Comparison of ENCODE assay signal across 1 cellular context in the genomic region with DNA sequence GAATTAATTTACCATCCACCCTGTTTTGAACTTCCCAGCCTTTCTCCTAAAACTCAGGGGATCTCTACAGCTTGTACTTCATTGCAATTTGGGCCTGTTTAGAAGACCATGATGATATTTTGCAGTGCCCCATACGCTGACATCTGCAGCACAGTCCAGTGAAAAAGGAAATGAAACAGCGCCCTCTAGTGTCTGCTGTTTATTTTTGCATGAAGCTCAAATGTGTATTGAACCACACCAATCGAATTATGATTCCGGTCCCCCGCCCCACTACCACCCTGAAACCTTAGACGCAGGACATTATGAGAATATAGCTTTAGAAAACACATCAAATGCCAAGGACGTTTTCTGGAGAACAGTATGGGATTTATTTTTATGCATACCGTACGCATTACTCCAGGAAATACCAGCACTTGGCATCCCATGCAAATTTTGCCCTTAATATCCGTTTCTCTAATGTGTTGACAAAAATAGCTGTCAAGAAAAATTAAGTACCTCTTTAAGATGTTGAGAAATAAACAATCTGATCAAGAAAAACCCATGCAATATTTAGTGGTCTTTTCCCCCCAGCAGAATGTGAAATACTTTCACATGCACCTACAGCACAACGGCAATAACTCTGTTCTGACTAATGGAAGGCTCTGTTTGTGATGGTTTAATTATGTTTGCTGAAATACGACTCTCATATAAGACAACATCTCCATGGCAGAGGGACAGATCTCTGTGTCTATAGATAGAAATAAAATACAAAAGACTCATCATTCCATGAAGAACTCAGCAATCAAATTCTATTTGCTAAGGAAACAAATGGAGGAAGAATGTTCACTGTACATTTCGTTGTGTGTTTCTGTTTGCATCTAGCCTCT.
TF ChIP-seq lines count a peak whose summit lies in the region.

No MANE protein-coding gene starts in this region.

TF ChIP-seq in GM12878, 131 proteins besides CTCF, POLR2A, EP300 and RAD21 (continued from another document):
- TF ChIP-seq MTA2 (IDR thresholded peaks at IDR 0.05; ENCODE audit: low read depth) (no peak), TCF7 (IDR thresholded peaks at IDR 0.05; ENCODE audit: borderline replicate concordance) (no peak), STAT1 (conservative IDR thresholded peaks at IDR 0.05) (no peak), ZNF217 (IDR thresholded peaks at IDR 0.05) (no peak), MYB (IDR thresholded peaks at IDR 0.05; ENCODE audit: borderline replicate concordance, low read depth, low read length) (no peak), CBX5 (IDR thresholded peaks at IDR 0.05; ENCODE audit: low read depth) (no peak), ZSCAN29 (IDR thresholded peaks at IDR 0.05) (no peak), SMAD5 (IDR thresholded peaks at IDR 0.05; ENCODE audit: low read depth) (no peak), SPI1 (IDR thresholded peaks at IDR 0.05; ENCODE audit: borderline replicate concordance, insufficient read depth, low read depth, low read length) (no peak), SREBF1 (IDR thresholded peaks at IDR 0.05; ENCODE audit: low read length) (no peak), EED (IDR thresholded peaks at IDR 0.05; ENCODE audit: low read depth) (no peak), SMC3 (IDR thresholded peaks at IDR 0.05; ENCODE audit: borderline replicate concordance, low read length) (peak; percentile 76; the same call in 1 of the 2 replicates), SUZ12 (IDR thresholded peaks at IDR 0.05; ENCODE audit: unreplicated experiment) (no peak), NR2F1 (conservative IDR thresholded peaks at IDR 0.05) (no peak), SP1 (IDR thresholded peaks at IDR 0.05; ENCODE audit: low read depth, low read length) (no peak), EZH2 (IDR thresholded peaks at IDR 0.05; ENCODE audit: borderline replicate concordance, control insufficient read depth, low read depth, low read length) (0 out of 2 replicates have a peak, but pooled peaks have one; percentile 9), GATAD2B (conservative IDR thresholded peaks at IDR 0.05; ENCODE audit: low read depth) (no peak), HDAC6 (IDR thresholded peaks at IDR 0.05; ENCODE audit: unreplicated experiment) (no peak), CREM (IDR thresholded peaks at IDR 0.05; ENCODE audit: low read depth) (no peak), RAD51 (IDR thresholded peaks at IDR 0.05) (no peak), CHD1 (IDR thresholded peaks at IDR 0.05; ENCODE audit: low read depth, low read length) (no peak), YY1 (IDR thresholded peaks at IDR 0.05; ENCODE audit: low read depth, low read length) (0 out of 2 replicates have a peak, but pooled peaks have one; percentile 39), IRF4 (IDR thresholded peaks at IDR 0.05; ENCODE audit: low read depth, low read length) (0 out of 2 replicates have a peak, but pooled peaks have one; percentile 23), NRF1 (conservative IDR thresholded peaks at IDR 0.05; ENCODE audit: low read depth, low read length) (no peak), BCL11A (IDR thresholded peaks at IDR 0.05; ENCODE audit: low read depth, low read length) (no peak), RELA (IDR thresholded peaks at IDR 0.05; ENCODE audit: borderline replicate concordance, partially characterized antibody) (no peak), ATF7 (IDR thresholded peaks at IDR 0.05; ENCODE audit: low read depth) (no peak)
- TF ChIP-seq, protein P1, sequence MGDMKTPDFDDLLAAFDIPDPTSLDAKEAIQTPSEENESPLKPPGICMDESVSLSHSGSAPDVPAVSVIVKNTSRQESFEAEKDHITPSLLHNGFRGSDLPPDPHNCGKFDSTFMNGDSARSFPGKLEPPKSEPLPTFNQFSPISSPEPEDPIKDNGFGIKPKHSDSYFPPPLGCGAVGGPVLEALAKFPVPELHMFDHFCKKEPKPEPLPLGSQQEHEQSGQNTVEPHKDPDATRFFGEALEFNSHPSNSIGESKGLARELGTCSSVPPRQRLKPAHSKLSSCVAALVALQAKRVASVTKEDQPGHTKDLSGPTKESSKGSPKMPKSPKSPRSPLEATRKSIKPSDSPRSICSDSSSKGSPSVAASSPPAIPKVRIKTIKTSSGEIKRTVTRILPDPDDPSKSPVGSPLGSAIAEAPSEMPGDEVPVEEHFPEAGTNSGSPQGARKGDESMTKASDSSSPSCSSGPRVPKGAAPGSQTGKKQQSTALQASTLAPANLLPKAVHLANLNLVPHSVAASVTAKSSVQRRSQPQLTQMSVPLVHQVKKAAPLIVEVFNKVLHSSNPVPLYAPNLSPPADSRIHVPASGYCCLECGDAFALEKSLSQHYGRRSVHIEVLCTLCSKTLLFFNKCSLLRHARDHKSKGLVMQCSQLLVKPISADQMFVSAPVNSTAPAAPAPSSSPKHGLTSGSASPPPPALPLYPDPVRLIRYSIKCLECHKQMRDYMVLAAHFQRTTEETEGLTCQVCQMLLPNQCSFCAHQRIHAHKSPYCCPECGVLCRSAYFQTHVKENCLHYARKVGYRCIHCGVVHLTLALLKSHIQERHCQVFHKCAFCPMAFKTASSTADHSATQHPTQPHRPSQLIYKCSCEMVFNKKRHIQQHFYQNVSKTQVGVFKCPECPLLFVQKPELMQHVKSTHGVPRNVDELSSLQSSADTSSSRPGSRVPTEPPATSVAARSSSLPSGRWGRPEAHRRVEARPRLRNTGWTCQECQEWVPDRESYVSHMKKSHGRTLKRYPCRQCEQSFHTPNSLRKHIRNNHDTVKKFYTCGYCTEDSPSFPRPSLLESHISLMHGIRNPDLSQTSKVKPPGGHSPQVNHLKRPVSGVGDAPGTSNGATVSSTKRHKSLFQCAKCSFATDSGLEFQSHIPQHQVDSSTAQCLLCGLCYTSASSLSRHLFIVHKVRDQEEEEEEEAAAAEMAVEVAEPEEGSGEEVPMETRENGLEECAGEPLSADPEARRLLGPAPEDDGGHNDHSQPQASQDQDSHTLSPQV (IDR thresholded peaks at IDR 0.05): 0 out of 2 replicates have a peak, but pooled peaks have one; percentile 20
- TF ChIP-seq, protein P2, sequence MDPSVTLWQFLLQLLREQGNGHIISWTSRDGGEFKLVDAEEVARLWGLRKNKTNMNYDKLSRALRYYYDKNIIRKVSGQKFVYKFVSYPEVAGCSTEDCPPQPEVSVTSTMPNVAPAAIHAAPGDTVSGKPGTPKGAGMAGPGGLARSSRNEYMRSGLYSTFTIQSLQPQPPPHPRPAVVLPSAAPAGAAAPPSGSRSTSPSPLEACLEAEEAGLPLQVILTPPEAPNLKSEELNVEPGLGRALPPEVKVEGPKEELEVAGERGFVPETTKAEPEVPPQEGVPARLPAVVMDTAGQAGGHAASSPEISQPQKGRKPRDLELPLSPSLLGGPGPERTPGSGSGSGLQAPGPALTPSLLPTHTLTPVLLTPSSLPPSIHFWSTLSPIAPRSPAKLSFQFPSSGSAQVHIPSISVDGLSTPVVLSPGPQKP (IDR thresholded peaks at IDR 0.05; ENCODE audit: low read depth, low read length): no peak
- TF ChIP-seq, protein P3, sequence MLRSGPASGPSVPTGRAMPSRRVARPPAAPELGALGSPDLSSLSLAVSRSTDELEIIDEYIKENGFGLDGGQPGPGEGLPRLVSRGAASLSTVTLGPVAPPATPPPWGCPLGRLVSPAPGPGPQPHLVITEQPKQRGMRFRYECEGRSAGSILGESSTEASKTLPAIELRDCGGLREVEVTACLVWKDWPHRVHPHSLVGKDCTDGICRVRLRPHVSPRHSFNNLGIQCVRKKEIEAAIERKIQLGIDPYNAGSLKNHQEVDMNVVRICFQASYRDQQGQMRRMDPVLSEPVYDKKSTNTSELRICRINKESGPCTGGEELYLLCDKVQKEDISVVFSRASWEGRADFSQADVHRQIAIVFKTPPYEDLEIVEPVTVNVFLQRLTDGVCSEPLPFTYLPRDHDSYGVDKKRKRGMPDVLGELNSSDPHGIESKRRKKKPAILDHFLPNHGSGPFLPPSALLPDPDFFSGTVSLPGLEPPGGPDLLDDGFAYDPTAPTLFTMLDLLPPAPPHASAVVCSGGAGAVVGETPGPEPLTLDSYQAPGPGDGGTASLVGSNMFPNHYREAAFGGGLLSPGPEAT (IDR thresholded peaks at IDR 0.05; ENCODE audit: low read depth): no peak
- TF ChIP-seq, protein P4, sequence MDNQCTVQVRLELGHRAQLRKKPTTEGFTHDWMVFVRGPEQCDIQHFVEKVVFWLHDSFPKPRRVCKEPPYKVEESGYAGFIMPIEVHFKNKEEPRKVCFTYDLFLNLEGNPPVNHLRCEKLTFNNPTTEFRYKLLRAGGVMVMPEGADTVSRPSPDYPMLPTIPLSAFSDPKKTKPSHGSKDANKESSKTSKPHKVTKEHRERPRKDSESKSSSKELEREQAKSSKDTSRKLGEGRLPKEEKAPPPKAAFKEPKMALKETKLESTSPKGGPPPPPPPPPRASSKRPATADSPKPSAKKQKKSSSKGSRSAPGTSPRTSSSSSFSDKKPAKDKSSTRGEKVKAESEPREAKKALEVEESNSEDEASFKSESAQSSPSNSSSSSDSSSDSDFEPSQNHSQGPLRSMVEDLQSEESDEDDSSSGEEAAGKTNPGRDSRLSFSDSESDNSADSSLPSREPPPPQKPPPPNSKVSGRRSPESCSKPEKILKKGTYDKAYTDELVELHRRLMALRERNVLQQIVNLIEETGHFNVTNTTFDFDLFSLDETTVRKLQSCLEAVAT (IDR thresholded peaks at IDR 0.05): no peak
- TF ChIP-seq, protein P5, sequence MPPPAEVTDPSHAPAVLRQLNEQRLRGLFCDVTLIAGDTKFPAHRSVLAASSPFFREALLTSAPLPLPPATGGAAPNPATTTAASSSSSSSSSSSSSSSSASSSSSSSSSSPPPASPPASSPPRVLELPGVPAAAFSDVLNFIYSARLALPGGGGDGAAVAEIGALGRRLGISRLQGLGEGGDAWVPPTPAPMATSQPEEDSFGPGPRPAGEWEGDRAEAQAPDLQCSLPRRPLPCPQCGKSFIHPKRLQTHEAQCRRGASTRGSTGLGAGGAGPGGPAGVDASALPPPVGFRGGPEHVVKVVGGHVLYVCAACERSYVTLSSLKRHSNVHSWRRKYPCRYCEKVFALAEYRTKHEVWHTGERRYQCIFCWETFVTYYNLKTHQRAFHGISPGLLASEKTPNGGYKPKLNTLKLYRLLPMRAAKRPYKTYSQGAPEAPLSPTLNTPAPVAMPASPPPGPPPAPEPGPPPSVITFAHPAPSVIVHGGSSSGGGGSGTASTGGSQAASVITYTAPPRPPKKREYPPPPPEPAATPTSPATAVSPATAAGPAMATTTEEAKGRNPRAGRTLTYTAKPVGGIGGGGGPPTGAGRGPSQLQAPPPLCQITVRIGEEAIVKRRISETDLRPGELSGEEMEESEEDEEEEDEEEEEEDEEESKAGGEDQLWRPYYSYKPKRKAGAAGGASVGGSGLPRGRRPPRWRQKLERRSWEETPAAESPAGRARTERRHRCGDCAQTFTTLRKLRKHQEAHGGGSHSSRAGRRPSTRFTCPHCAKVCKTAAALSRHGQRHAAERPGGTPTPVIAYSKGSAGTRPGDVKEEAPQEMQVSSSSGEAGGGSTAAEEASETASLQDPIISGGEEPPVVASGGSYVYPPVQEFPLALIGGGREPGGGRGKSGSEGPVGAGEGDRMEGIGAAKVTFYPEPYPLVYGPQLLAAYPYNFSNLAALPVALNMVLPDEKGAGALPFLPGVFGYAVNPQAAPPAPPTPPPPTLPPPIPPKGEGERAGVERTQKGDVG (CRISPR knock-in tag; IDR thresholded peaks at IDR 0.05): no peak
- TF ChIP-seq, protein P6, sequence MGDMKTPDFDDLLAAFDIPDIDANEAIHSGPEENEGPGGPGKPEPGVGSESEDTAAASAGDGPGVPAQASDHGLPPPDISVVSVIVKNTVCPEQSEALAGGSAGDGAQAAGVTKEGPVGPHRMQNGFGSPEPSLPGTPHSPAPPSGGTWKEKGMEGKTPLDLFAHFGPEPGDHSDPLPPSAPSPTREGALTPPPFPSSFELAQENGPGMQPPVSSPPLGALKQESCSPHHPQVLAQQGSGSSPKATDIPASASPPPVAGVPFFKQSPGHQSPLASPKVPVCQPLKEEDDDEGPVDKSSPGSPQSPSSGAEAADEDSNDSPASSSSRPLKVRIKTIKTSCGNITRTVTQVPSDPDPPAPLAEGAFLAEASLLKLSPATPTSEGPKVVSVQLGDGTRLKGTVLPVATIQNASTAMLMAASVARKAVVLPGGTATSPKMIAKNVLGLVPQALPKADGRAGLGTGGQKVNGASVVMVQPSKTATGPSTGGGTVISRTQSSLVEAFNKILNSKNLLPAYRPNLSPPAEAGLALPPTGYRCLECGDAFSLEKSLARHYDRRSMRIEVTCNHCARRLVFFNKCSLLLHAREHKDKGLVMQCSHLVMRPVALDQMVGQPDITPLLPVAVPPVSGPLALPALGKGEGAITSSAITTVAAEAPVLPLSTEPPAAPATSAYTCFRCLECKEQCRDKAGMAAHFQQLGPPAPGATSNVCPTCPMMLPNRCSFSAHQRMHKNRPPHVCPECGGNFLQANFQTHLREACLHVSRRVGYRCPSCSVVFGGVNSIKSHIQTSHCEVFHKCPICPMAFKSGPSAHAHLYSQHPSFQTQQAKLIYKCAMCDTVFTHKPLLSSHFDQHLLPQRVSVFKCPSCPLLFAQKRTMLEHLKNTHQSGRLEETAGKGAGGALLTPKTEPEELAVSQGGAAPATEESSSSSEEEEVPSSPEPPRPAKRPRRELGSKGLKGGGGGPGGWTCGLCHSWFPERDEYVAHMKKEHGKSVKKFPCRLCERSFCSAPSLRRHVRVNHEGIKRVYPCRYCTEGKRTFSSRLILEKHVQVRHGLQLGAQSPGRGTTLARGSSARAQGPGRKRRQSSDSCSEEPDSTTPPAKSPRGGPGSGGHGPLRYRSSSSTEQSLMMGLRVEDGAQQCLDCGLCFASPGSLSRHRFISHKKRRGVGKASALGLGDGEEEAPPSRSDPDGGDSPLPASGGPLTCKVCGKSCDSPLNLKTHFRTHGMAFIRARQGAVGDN (IDR thresholded peaks at IDR 0.05): no peak
- TF ChIP-seq, protein P7, sequence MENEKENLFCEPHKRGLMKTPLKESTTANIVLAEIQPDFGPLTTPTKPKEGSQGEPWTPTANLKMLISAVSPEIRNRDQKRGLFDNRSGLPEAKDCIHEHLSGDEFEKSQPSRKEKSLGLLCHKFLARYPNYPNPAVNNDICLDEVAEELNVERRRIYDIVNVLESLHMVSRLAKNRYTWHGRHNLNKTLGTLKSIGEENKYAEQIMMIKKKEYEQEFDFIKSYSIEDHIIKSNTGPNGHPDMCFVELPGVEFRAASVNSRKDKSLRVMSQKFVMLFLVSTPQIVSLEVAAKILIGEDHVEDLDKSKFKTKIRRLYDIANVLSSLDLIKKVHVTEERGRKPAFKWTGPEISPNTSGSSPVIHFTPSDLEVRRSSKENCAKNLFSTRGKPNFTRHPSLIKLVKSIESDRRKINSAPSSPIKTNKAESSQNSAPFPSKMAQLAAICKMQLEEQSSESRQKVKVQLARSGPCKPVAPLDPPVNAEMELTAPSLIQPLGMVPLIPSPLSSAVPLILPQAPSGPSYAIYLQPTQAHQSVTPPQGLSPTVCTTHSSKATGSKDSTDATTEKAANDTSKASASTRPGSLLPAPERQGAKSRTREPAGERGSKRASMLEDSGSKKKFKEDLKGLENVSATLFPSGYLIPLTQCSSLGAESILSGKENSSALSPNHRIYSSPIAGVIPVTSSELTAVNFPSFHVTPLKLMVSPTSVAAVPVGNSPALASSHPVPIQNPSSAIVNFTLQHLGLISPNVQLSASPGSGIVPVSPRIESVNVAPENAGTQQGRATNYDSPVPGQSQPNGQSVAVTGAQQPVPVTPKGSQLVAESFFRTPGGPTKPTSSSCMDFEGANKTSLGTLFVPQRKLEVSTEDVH (IDR thresholded peaks at IDR 0.05; ENCODE audit: low read depth, partially characterized antibody): no peak
- TF ChIP-seq, protein P8, sequence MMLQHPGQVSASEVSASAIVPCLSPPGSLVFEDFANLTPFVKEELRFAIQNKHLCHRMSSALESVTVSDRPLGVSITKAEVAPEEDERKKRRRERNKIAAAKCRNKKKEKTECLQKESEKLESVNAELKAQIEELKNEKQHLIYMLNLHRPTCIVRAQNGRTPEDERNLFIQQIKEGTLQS (IDR thresholded peaks at IDR 0.05; ENCODE audit: borderline replicate concordance, extremely low read depth, low read depth, low read length): no peak
